2 cellular contexts compared by ENCODE assay signal in genomic region chr4:48862038-48862437, GRCh38.
TF ChIP-seq lines count a peak whose summit lies in the region.

No MANE protein-coding gene starts in this region.

TF ChIP-seq in GM23338, 12 proteins besides CTCF, POLR2A, EP300 and RAD21:
- no peak for TF ChIP-seq REST (IDR thresholded peaks at IDR 0.05; ENCODE audit: unreplicated experiment)
- TF ChIP-seq ETS1 (IDR thresholded peaks at IDR 0.05) = no peak
- TF ChIP-seq NANOG (IDR thresholded peaks at IDR 0.05; ENCODE audit: borderline replicate concordance) = no peak
- no peak for TF ChIP-seq CREB1 (CRISPR knock-in tag; IDR thresholded peaks at IDR 0.05; ENCODE audit: low read depth)
- TF ChIP-seq EZH2phosphoT487 (IDR thresholded peaks at IDR 0.05; ENCODE audit: unreplicated experiment) = no peak
- TF ChIP-seq ZNF462 (CRISPR knock-in tag; IDR thresholded peaks at IDR 0.05) = no peak
- TF ChIP-seq EZH2 (IDR thresholded peaks at IDR 0.05; ENCODE audit: low read depth, unreplicated experiment) = no peak
- TF ChIP-seq ZNF331 (CRISPR knock-in tag; IDR thresholded peaks at IDR 0.05; ENCODE audit: low read depth) = no peak
- no peak for TF ChIP-seq JUNB (IDR thresholded peaks at IDR 0.05; ENCODE audit: unreplicated experiment)
- TF ChIP-seq STAT1 (IDR thresholded peaks at IDR 0.05; ENCODE audit: unreplicated experiment) = no peak
- TF ChIP-seq ZNF114 (CRISPR knock-in tag; IDR thresholded peaks at IDR 0.05) = no peak
- no peak for TF ChIP-seq POLR2AphosphoS5 (IDR thresholded peaks at IDR 0.05; ENCODE audit: low read depth)

TF ChIP-seq in K562, 482 proteins besides CTCF, POLR2A, EP300 and RAD21:
- TF ChIP-seq POLR2B (IDR thresholded peaks at IDR 0.05; ENCODE audit: low read depth, partially characterized antibody) (peak; percentile 55), CUX1 (CRISPR knock-in tag; IDR thresholded peaks at IDR 0.05) (no peak), POLR2AphosphoS2 (IDR thresholded peaks at IDR 0.05; ENCODE audit: low read length) (peak; percentile 70; the same call in 1 of the 2 replicates), PKNOX1 (IDR thresholded peaks at IDR 0.05) (no peak), BACH1 (tag; IDR thresholded peaks at IDR 0.05) (no peak), POLR2G (IDR thresholded peaks at IDR 0.05; ENCODE audit: low read depth, low read length) (0 out of 2 replicates have a peak, but pooled peaks have one; percentile 17), ATF1 (CRISPR knock-in tag; IDR thresholded peaks at IDR 0.05) (no peak), ATF1 (tag; IDR thresholded peaks at IDR 0.05) (no peak)
